13 cellular contexts compared by ENCODE assay signal in genomic region chr4:140309124-140309870, GRCh38.
DNase-seq lines count a peak whose midpoint lies in the region; ATAC-seq and TF ChIP-seq lines count a peak whose summit lies in the region.
"Had no signal": no experiment of that assay in that cellular context is flagged by ENCODE, and none has a peak within 500 bp of the region (broad histone marks: within the 10 kb centered on the region; RNA-seq: fewer than 3 reads in every experiment).

No MANE protein-coding gene starts in this region.

- H3K4me3 ChIP-seq in AG04449 (ENCODE audit: low read depth, low read length): no peak overlapping the region

- TF ChIP-seq CTCF in AG04449 (IDR thresholded peaks at IDR 0.05; ENCODE audit: insufficient read depth, low read length, missing control alignments): no peak
- peak; percentile 25 for TF ChIP-seq CTCF in chondrocyte (IDR thresholded peaks at IDR 0.05)

- H3K4me3 Mint-ChIP-seq in chondrocyte (ENCODE audit: unreplicated experiment): no peak overlapping the region
- H3K4me3 Mint-ChIP-seq: activated naive CD4-positive, alpha-beta T cell treated with anti-CD3 and anti-CD28 coated beads, Interleukin-2, amount 50 U/mL, for 24 hours; CD4-positive, CD25-positive, alpha-beta regulatory T cell had no signal

- H3K27ac Mint-ChIP-seq in chondrocyte (ENCODE audit: unreplicated experiment): peak overlapping the region; percentile 96
- H3K27ac Mint-ChIP-seq: activated naive CD4-positive, alpha-beta T cell treated with anti-CD3 and anti-CD28 coated beads, Interleukin-2, amount 50 U/mL, for 24 hours; CD4-positive, CD25-positive, alpha-beta regulatory T cell had no signal

- ATAC-seq in left lobe of liver (peak; percentile 37), GM19397 (IDR thresholded peaks at IDR 0.05; ENCODE audit: unreplicated experiment) (no peak)

- H3K4me1 Mint-ChIP-seq in chondrocyte (ENCODE audit: low read depth): peaks cover 41% of the 10 kb centered on the region
- H3K4me1 Mint-ChIP-seq: activated naive CD4-positive, alpha-beta T cell treated with anti-CD3 and anti-CD28 coated beads, Interleukin-2, amount 50 U/mL, for 24 hours; CD4-positive, CD25-positive, alpha-beta regulatory T cell had no signal

- DNase-seq in AG04449 (ENCODE audit: low read depth, low spot score): peak; percentile 41
- DNase-seq in HT1080 (ENCODE audit: low read depth): peak; percentile 42
- DNase-seq in chondrocyte (ENCODE audit: low spot score): no peak
- DNase-seq in left lobe of liver (ENCODE audit: low spot score): no peak
- no peak for DNase-seq in NCI-H2029 (lab: John Stamatoyannopoulos, UW)
- no peak for DNase-seq in MV-4-11 (lab: John Stamatoyannopoulos, UW)
- no peak for DNase-seq in COR-L47 (lab: John Stamatoyannopoulos, UW)
- DNase-seq: CD4-positive, CD25-positive, alpha-beta regulatory T cell; NCI-H524 treated with DMSO at 0.1 percent for 48 hours; stimulated activated naive CD4-positive, alpha-beta T cell; T-helper 9 cell had no signal

- H3K36me3 Mint-ChIP-seq in chondrocyte (ENCODE audit: low read depth): no peaks in the 10 kb centered on the region
- H3K36me3 Mint-ChIP-seq: activated naive CD4-positive, alpha-beta T cell treated with anti-CD3 and anti-CD28 coated beads, Interleukin-2, amount 50 U/mL, for 24 hours; CD4-positive, CD25-positive, alpha-beta regulatory T cell had no signal

- POLR2A ChIA-PET in AG04449 (lab: Yijun Ruan, JAX): interaction anchor here (0.8 to 1.5 kb wide), 3 partner anchors 9 to 64 kb away, joined by 3 to 4 read pairs (median 4); partner anchors contain the start of gene SCOC

- H3K9me3 Mint-ChIP-seq in chondrocyte (ENCODE audit: low read depth): no peaks in the 10 kb centered on the region
- H3K9me3 Mint-ChIP-seq: activated naive CD4-positive, alpha-beta T cell treated with anti-CD3 and anti-CD28 coated beads, Interleukin-2, amount 50 U/mL, for 24 hours; CD4-positive, CD25-positive, alpha-beta regulatory T cell had no signal

- CTCF ChIA-PET in AG04449 (lab: Yijun Ruan, JAX): interaction anchor here (0.8 to 1.9 kb wide), 7 partner anchors 11 to 653 kb away, joined by 3 to 6 read pairs (median 4); no protein-coding TSS in a partner anchor

- no peaks in the 10 kb centered on the region for H3K27me3 Mint-ChIP-seq in chondrocyte (ENCODE audit: low read depth)

Comparison
In these comparisons a context has a peak if more than half of its experiments do, and no peak if none do; other contexts are left out.
1. DNase-seq: peak in AG04449 (single experiment) and HT1080 (single experiment); none in chondrocyte (single experiment), left lobe of liver (single experiment), NCI-H2029 (single experiment), MV-4-11 (single experiment) and COR-L47 (single experiment).